In the genomic region with DNA sequence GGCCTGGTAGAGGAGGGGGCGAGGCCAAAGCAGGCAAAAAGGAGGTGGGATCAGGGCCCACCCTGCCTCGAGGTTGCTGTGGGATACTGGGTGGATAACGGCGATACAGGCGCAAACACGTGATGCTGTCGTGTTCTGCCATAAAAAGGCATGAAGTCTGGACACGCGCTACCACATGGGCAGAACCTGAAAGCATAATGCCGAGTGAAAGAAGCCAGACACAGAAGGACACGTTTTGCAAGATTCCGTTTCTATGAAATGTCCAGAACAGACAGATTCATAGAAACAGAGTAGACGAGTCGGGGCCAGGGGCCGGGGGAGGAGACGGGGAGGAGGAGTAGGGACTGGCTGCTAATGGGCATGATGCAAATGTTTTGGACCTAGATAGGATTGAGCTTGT, we compare ENCODE assay signal across 29 cellular contexts.
"Had no signal": no experiment of that assay in that cellular context is flagged by ENCODE, and none has a peak within 500 bp of the region (broad histone marks: within the 10 kb centered on the region; RNA-seq: fewer than 3 reads in every experiment).

No MANE protein-coding gene starts in this region.

- H3K27me3 ChIP-seq: ascending aorta, brain microvascular endothelial cell, gastrocnemius medialis, ovary, right atrium auricular region had no signal

- FAIRE-seq: endometrium, islet of Langerhans, TTC549, urothelium cell line had no signal

- H3K36me3 Mint-ChIP-seq: memory B cell; naive thymus-derived CD8-positive, alpha-beta T cell; T-cell had no signal

- H3K4me1 Mint-ChIP-seq: activated CD8-positive, alpha-beta memory T cell treated with anti-CD3 and anti-CD28 coated beads, Interleukin-2, amount 10 ng/mL, durations not matched to agents 7 days and 5 days; memory B cell had no signal

- H3K27me3 Mint-ChIP-seq: activated CD4-positive, alpha-beta T cell treated with anti-CD3 and anti-CD28 coated beads, Interleukin-2, amount 10 ng/mL, durations not matched to agents 7 days and 5 days; stimulated activated naive CD8-positive, alpha-beta T cell treated with anti-CD3 and anti-CD28 coated beads, Interleukin-15, Interleukin-2, amounts not matched to agents 100 ng/mL and 50 ng/mL, for 24 hours had no signal

- H3K27ac Mint-ChIP-seq: activated CD4-positive, alpha-beta T cell treated with anti-CD3 and anti-CD28 coated beads, Interleukin-2, amount 10 ng/mL, durations not matched to agents 7 days and 5 days; activated CD8-positive, alpha-beta memory T cell treated with anti-CD3 and anti-CD28 coated beads, Interleukin-2, amount 10 ng/mL, durations not matched to agents 7 days and 5 days; activated CD8-positive, alpha-beta T cell treated with anti-CD3 and anti-CD28 coated beads for 36 hours; activated naive CD4-positive, alpha-beta T cell treated with anti-CD3 and anti-CD28 coated beads, Interleukin-2, amount 50 U/mL, for 72 hours; dendritic cell treated with granulocyte-macrophage colony-stimulating factor and Interleukin-4, amounts not matched to agents 40 ng/mL and 50 ng/mL, for 4 days; memory B cell; naive thymus-derived CD8-positive, alpha-beta T cell; stimulated activated naive CD8-positive, alpha-beta T cell treated with anti-CD3 and anti-CD28 coated beads, Interleukin-15, Interleukin-2, amounts not matched to agents 100 ng/mL and 50 ng/mL, for 24 hours; T-cell had no signal

- H3K4me3 ChIP-seq: ascending aorta, gastrocnemius medialis, ovary, psoas muscle, right atrium auricular region, tibial artery had no signal

- DNase-seq: activated CD4-positive, alpha-beta T cell treated with anti-CD3 and anti-CD28 coated beads, Interleukin-2, amount 10 ng/mL, durations not matched to agents 7 days and 5 days; activated CD4-positive, CD25-positive, alpha-beta regulatory T cell treated with anti-CD3 and anti-CD28 coated beads, Interleukin-2, amount 50 U/mL, for 72 hours; activated CD8-positive, alpha-beta memory T cell treated with anti-CD3 and anti-CD28 coated beads, Interleukin-2, amount 10 ng/mL, durations not matched to agents 7 days and 5 days; activated CD8-positive, alpha-beta T cell treated with anti-CD3 and anti-CD28 coated beads for 36 hours; activated effector memory CD4-positive, alpha-beta T cell treated with anti-CD3 and anti-CD28 coated beads, Interleukin-2, amount 50 U/mL, for 16 hours; activated T-cell treated with anti-CD3 and anti-CD28 coated beads for 4 hours; brain microvascular endothelial cell; caudate nucleus; effector CD4-positive, alpha-beta T cell; gastrocnemius medialis; left colon; naive thymus-derived CD8-positive, alpha-beta T cell; ovary; psoas muscle; stimulated activated CD4-positive, alpha-beta T cell treated with anti-CD3 and anti-CD28 coated beads, Interleukin-12 subunit alpha, Interleukin-12 subunit beta, amount 100 ng/mL, for 4 hours; substantia nigra; T-cell; tibial artery had no signal

- H3K27ac ChIP-seq: ascending aorta, brain microvascular endothelial cell, gastrocnemius medialis, ovary, psoas muscle, right atrium auricular region, tibial artery, WERI-Rb-1 had no signal

- H3K9me3 Mint-ChIP-seq: dendritic cell treated with granulocyte-macrophage colony-stimulating factor and Interleukin-4, amounts not matched to agents 40 ng/mL and 50 ng/mL, for 4 days; memory B cell; naive thymus-derived CD8-positive, alpha-beta T cell; T-cell had no signal

- H3K4me3 Mint-ChIP-seq: activated CD4-positive, alpha-beta T cell treated with anti-CD3 and anti-CD28 coated beads, Interleukin-2, amount 10 ng/mL, durations not matched to agents 7 days and 5 days; activated CD8-positive, alpha-beta memory T cell treated with anti-CD3 and anti-CD28 coated beads, Interleukin-2, amount 10 ng/mL, durations not matched to agents 7 days and 5 days; activated CD8-positive, alpha-beta T cell treated with anti-CD3 and anti-CD28 coated beads for 36 hours; dendritic cell treated with granulocyte-macrophage colony-stimulating factor and Interleukin-4, amounts not matched to agents 40 ng/mL and 50 ng/mL, for 4 days; memory B cell; naive thymus-derived CD8-positive, alpha-beta T cell; stimulated activated naive CD8-positive, alpha-beta T cell treated with anti-CD3 and anti-CD28 coated beads, Interleukin-15, Interleukin-2, amounts not matched to agents 100 ng/mL and 50 ng/mL, for 24 hours; T-cell had no signal

- H3K9me3 ChIP-seq: ascending aorta, gastrocnemius medialis, ovary, psoas muscle, right atrium auricular region, tibial artery had no signal

- ATAC-seq: activated CD8-positive, alpha-beta memory T cell treated with anti-CD3 and anti-CD28 coated beads, Interleukin-2, amount 10 ng/mL, durations not matched to agents 7 days and 5 days; activated CD8-positive, alpha-beta T cell treated with anti-CD3 and anti-CD28 coated beads for 36 hours; activated naive CD4-positive, alpha-beta T cell treated with anti-CD3 and anti-CD28 coated beads, Interleukin-2, amount 50 U/mL, for 72 hours; gastrocnemius medialis; left colon; naive thymus-derived CD8-positive, alpha-beta T cell; psoas muscle; T-cell had no signal

- H3K36me3 ChIP-seq: ascending aorta, brain microvascular endothelial cell, gastrocnemius medialis, ovary, right atrium auricular region, tibial artery, WERI-Rb-1 had no signal
